ENCODE assay signal across 10 cellular contexts in genomic region chr14:103522649-103523582, GRCh38. TPM values are rescaled to one million over a fixed set of nuclear protein-coding genes. Genes with fewer than 3 reads are reported as not detected.
DNase-seq lines count a peak whose midpoint lies in the region; ATAC-seq, FAIRE-seq and TF ChIP-seq lines count a peak whose summit lies in the region.
"Had no signal": no experiment of that assay in that cellular context is flagged by ENCODE, and none has a peak within 500 bp of the region (broad histone marks: within the 10 kb centered on the region; RNA-seq: fewer than 3 reads in every experiment).

CKB (minus strand) TSS chr14:103522830; CDS start chr14:103522493, 337 bp downstream.

- FAIRE-seq in frontal cortex (lab: Jason Lieb, UNC): no peak
- FAIRE-seq: colon had no signal

- POLR2A ChIA-PET in activated CD4-positive, alpha-beta T cell treated with anti-CD3 and anti-CD28 coated beads for 36 hours (lab: Charles Lee): interaction anchor here (1.0 kb wide), 2 partner anchors 10 to 11 kb away, joined by 3 read pairs; no protein-coding TSS in a partner anchor
- POLR2A ChIA-PET in activated CD8-positive, alpha-beta T cell treated with anti-CD3 and anti-CD28 coated beads, Interleukin-2, amount 10 ng/mL, durations not matched to agents 7 days and 5 days (lab: Charles Lee): interaction anchor here (0.6 kb wide), 1 partner anchor 9 kb away, joined by 3 read pairs; no protein-coding TSS in a partner anchor

- no peak within 1 kb of the TSS for H3K27ac Mint-ChIP-seq in activated CD4-positive, alpha-beta T cell treated with anti-CD3 and anti-CD28 coated beads for 36 hours
- H3K27ac Mint-ChIP-seq in activated CD8-positive, alpha-beta T cell treated with anti-CD3 and anti-CD28 coated beads, Interleukin-2, amount 10 ng/mL, durations not matched to agents 7 days and 5 days: no peak within 1 kb of the TSS
- no peak within 1 kb of the TSS for H3K27ac Mint-ChIP-seq in nephron progenitor cell

- peaks cover 17% of the 10 kb centered on the region for H3K4me1 Mint-ChIP-seq in activated CD4-positive, alpha-beta T cell treated with anti-CD3 and anti-CD28 coated beads for 36 hours
- H3K4me1 Mint-ChIP-seq in activated CD8-positive, alpha-beta T cell treated with anti-CD3 and anti-CD28 coated beads, Interleukin-2, amount 10 ng/mL, durations not matched to agents 7 days and 5 days (ENCODE audit: low read depth): peaks cover 34% of the 10 kb centered on the region
- peaks cover 68% of the 10 kb centered on the region for H3K4me1 Mint-ChIP-seq in nephron progenitor cell

- peak within 1 kb of the TSS; percentile 39 for H3K4me3 Mint-ChIP-seq in activated CD4-positive, alpha-beta T cell treated with anti-CD3 and anti-CD28 coated beads for 36 hours
- peak within 1 kb of the TSS; percentile 42 for H3K4me3 Mint-ChIP-seq in activated CD8-positive, alpha-beta T cell treated with anti-CD3 and anti-CD28 coated beads, Interleukin-2, amount 10 ng/mL, durations not matched to agents 7 days and 5 days
- H3K4me3 Mint-ChIP-seq in nephron progenitor cell: peak within 1 kb of the TSS; percentile 77

- H3K36me3 Mint-ChIP-seq in activated CD4-positive, alpha-beta T cell treated with anti-CD3 and anti-CD28 coated beads for 36 hours (ENCODE audit: low read depth): no peaks in the 10 kb centered on the region
- H3K36me3 Mint-ChIP-seq in activated CD8-positive, alpha-beta T cell treated with anti-CD3 and anti-CD28 coated beads, Interleukin-2, amount 10 ng/mL, durations not matched to agents 7 days and 5 days (ENCODE audit: low read depth): no peaks in the 10 kb centered on the region
- peaks cover 8% of the 10 kb centered on the region for H3K36me3 Mint-ChIP-seq in nephron progenitor cell (ENCODE audit: low read depth)

- no peak for ATAC-seq in activated CD4-positive, alpha-beta T cell treated with anti-CD3 and anti-CD28 coated beads for 36 hours
- ATAC-seq in activated CD8-positive, alpha-beta T cell treated with anti-CD3 and anti-CD28 coated beads, Interleukin-2, amount 10 ng/mL, durations not matched to agents 7 days and 5 days: no peak

- CTCF ChIA-PET in activated CD4-positive, alpha-beta T cell treated with anti-CD3 and anti-CD28 coated beads for 36 hours (lab: Charles Lee): interaction anchor here (0.6 kb wide), 1 partner anchor 772 kb away, joined by 3 read pairs; no protein-coding TSS in a partner anchor
- CTCF ChIA-PET in activated CD8-positive, alpha-beta T cell treated with anti-CD3 and anti-CD28 coated beads, Interleukin-2, amount 10 ng/mL, durations not matched to agents 7 days and 5 days (lab: Charles Lee): no interaction called here

- no peak for TF ChIP-seq CTCF in nephron progenitor cell (IDR thresholded peaks at IDR 0.05)

- H3K9me3 Mint-ChIP-seq in activated CD4-positive, alpha-beta T cell treated with anti-CD3 and anti-CD28 coated beads for 36 hours (ENCODE audit: low read depth): no peaks in the 10 kb centered on the region
- no peaks in the 10 kb centered on the region for H3K9me3 Mint-ChIP-seq in activated CD8-positive, alpha-beta T cell treated with anti-CD3 and anti-CD28 coated beads, Interleukin-2, amount 10 ng/mL, durations not matched to agents 7 days and 5 days (ENCODE audit: insufficient read depth)
- H3K9me3 Mint-ChIP-seq in nephron progenitor cell: no peaks in the 10 kb centered on the region

- intact Hi-C loops in activated CD4-positive, alpha-beta T cell treated with anti-CD3 and anti-CD28 coated beads for 36 hours (cut with DNase I, micrococcal nuclease): loop anchor here in 1 of 2 experiments (10.0 kb wide), 1 partner anchor 448 kb away; no protein-coding TSS in a partner anchor

- H3K27me3 Mint-ChIP-seq in activated CD4-positive, alpha-beta T cell treated with anti-CD3 and anti-CD28 coated beads for 36 hours: peaks cover 12% of the 10 kb centered on the region
- peaks cover 12% of the 10 kb centered on the region for H3K27me3 Mint-ChIP-seq in activated CD8-positive, alpha-beta T cell treated with anti-CD3 and anti-CD28 coated beads, Interleukin-2, amount 10 ng/mL, durations not matched to agents 7 days and 5 days (ENCODE audit: low read depth)
- H3K27me3 Mint-ChIP-seq in nephron progenitor cell (ENCODE audit: low read depth, poor library complexity): peaks cover 23% of the 10 kb centered on the region

- peak; percentile 51 for DNase-seq in activated CD4-positive, alpha-beta T cell treated with anti-CD3 and anti-CD28 coated beads for 36 hours
- DNase-seq in activated CD4-positive, alpha-beta T cell treated with anti-CD3 and anti-CD28 coated beads for 1 hour: no peak
- peak; percentile 68 to 77 for DNase-seq in NCI-H1930 (lab: John Stamatoyannopoulos, UW)
- no peak for DNase-seq in activated CD8-positive, alpha-beta T cell treated with anti-CD3 and anti-CD28 coated beads, Interleukin-2, amount 10 ng/mL, durations not matched to agents 7 days and 5 days
- peak; percentile 92 to 97 for DNase-seq in frontal cortex (ENCODE audit: low spot score in 2 of 2)
- peak; percentile 81 for DNase-seq in nephron progenitor cell
- no peak for DNase-seq in SIG-M5 (lab: John Stamatoyannopoulos, UW)
- DNase-seq in foreskin melanocyte: no peak
- DNase-seq: DND-41 had no signal

RNA-seq across cellular contexts. Expression of gene CKB, which starts in this region (rescaled TPM):
- 1 to 10 TPM; 3.4 to 4.0 TPM for total RNA-seq in activated CD4-positive, alpha-beta T cell treated with anti-CD3 and anti-CD28 coated beads for 36 hours
- 1 to 10 TPM; 2.2 to 2.7 TPM for total RNA-seq in activated CD8-positive, alpha-beta T cell treated with anti-CD3 and anti-CD28 coated beads, Interleukin-2, amount 10 ng/mL, durations not matched to agents 7 days and 5 days
- 260 TPM for total RNA-seq in frontal cortex

Comparison
In these comparisons a context has a peak if more than half of its experiments do, and no peak if none do; other contexts are left out.
1. RNA of gene CKB (total RNA-seq): 260 TPM in frontal cortex (single experiment); 3.4 to 4.0 TPM in activated CD4-positive, alpha-beta T cell treated with anti-CD3 and anti-CD28 coated beads for 36 hours and 2.2 to 2.7 TPM in activated CD8-positive, alpha-beta T cell treated with anti-CD3 and anti-CD28 coated beads, Interleukin-2, amount 10 ng/mL, durations not matched to agents 7 days and 5 days; every median in the first group is over 10 times any median in the second.
2. DNase-seq: peak in activated CD4-positive, alpha-beta T cell treated with anti-CD3 and anti-CD28 coated beads for 36 hours (single experiment), NCI-H1930 (2 of 2), frontal cortex (2 of 2) and nephron progenitor cell (single experiment); none in activated CD4-positive, alpha-beta T cell treated with anti-CD3 and anti-CD28 coated beads for 1 hour (single experiment), activated CD8-positive, alpha-beta T cell treated with anti-CD3 and anti-CD28 coated beads, Interleukin-2, amount 10 ng/mL, durations not matched to agents 7 days and 5 days (single experiment), SIG-M5 (single experiment) and foreskin melanocyte (single experiment).
3. Peak in every context shown above with its lines, with median percentiles within 50 percentile points of each other: H3K4me3 Mint-ChIP-seq.